In genomic region chr15:80693682-80694623, GRCh38 we compare ENCODE assay signal across 8 cellular contexts. TPM values are rescaled to one million over a fixed set of nuclear protein-coding genes. Genes with fewer than 3 reads are reported as not detected.
DNase-seq lines count a peak whose midpoint lies in the region; ATAC-seq and TF ChIP-seq lines count a peak whose summit lies in the region.

No MANE protein-coding gene starts in this region.

- H3K27ac Mint-ChIP-seq in effector memory CD8-positive, alpha-beta T cell, result peak overlapping the region; percentile 87 to 89
- H3K27ac Mint-ChIP-seq in natural killer cell treated with Interleukin-12 subunit alpha and Interleukin-12 subunit beta and Interleukin-15 and Interleukin-18, amount 100 ng/mL, for 72 hours, result peak overlapping the region in 1 of 2 donors; percentile 37

- peaks cover 29% of the 10 kb centered on the region for H3K79me2 ChIP-seq in ACC112 (ENCODE audit: control insufficient read depth, insufficient read depth, low read length, unreplicated experiment)

- H3K4me3 ChIP-seq in ACC112 (ENCODE audit: low read depth, low read length), result peak overlapping the region; percentile 88
- H3K4me3 ChIP-seq in Panc1 (ENCODE audit: low read depth in 2 of 2, low read length in 2 of 2), result peak overlapping the region; percentile 69 to 84

- TF ChIP-seq CTCF in Panc1 (IDR thresholded peaks at IDR 0.05), result no peak

- peak overlapping the region; percentile 80 to 89 for H3K4me3 Mint-ChIP-seq in effector memory CD8-positive, alpha-beta T cell
- peak overlapping the region; percentile 78 for H3K4me3 Mint-ChIP-seq in natural killer cell treated with Interleukin-12 subunit alpha and Interleukin-12 subunit beta and Interleukin-15 and Interleukin-18, amount 100 ng/mL, for 72 hours

- POLR2A ChIA-PET in Panc1 (lab: Charles Lee), result interaction anchor here (0.6 kb wide), 1 partner anchor 551 kb away, joined by 3 read pairs; no protein-coding TSS in a partner anchor

- intact Hi-C loops in Panc1 (cut with micrococcal nuclease; ENCODE audit: unreplicated experiment), result no loop called here

- no peaks in the 10 kb centered on the region for H3K9me3 Mint-ChIP-seq in effector memory CD8-positive, alpha-beta T cell
- no peaks in the 10 kb centered on the region for H3K9me3 Mint-ChIP-seq in natural killer cell treated with Interleukin-12 subunit alpha and Interleukin-12 subunit beta and Interleukin-15 and Interleukin-18, amount 100 ng/mL, for 72 hours

- no peaks in the 10 kb centered on the region for H3K36me3 Mint-ChIP-seq in effector memory CD8-positive, alpha-beta T cell (ENCODE audit: insufficient read depth)
- no peaks in the 10 kb centered on the region for H3K36me3 Mint-ChIP-seq in natural killer cell treated with Interleukin-12 subunit alpha and Interleukin-12 subunit beta and Interleukin-15 and Interleukin-18, amount 100 ng/mL, for 72 hours

- peak overlapping the region; percentile 19; the same call in 1 of the 2 replicates for H3K27ac ChIP-seq in ACC112 (ENCODE audit: low read depth, low read length)
- H3K27ac ChIP-seq in Panc1 (ENCODE audit: low read length), result peak overlapping the region; percentile 88

- CTCF ChIA-PET in Panc1 (lab: Charles Lee), result interaction anchor here (1.1 to 2.7 kb wide), 3 partner anchors 34 to 127 kb away, joined by 3 to 13 read pairs (median 8); no protein-coding TSS in a partner anchor

- BruUV-seq in Panc1 (replicated peaks; lab: Mats Ljungman, UMichigan), result TSS peak; percentile 92

- in situ Hi-C loops in Panc1 (cut with HindIII; ENCODE audit: low pct_unique_long_range_greater_than_20kb, low sequenced_read_pairs), result no loop called here

- H3K4me1 Mint-ChIP-seq in effector memory CD8-positive, alpha-beta T cell (ENCODE audit: low read depth in 2 of 2), result peaks cover 13 to 20% of the 10 kb centered on the region in 2 donors
- H3K4me1 Mint-ChIP-seq in natural killer cell treated with Interleukin-12 subunit alpha and Interleukin-12 subunit beta and Interleukin-15 and Interleukin-18, amount 100 ng/mL, for 72 hours (ENCODE audit: low read depth in 2 of 2), result peaks cover 15 to 24% of the 10 kb centered on the region in 2 donors

- H3K4me1 ChIP-seq in ACC112 (ENCODE audit: control insufficient read depth, insufficient read depth, low read length, unreplicated experiment), result peaks cover 9% of the 10 kb centered on the region
- peaks cover 16% of the 10 kb centered on the region for H3K4me1 ChIP-seq in Panc1 (ENCODE audit: control insufficient read depth, insufficient read depth, low read length)

- DNase-seq in Panc1 (ENCODE audit: low read depth, low spot score) (no peak), NCI-H2196 (lab: John Stamatoyannopoulos, UW; ENCODE audit: unreplicated experiment) (no peak)
- peak in 1 of 3 experiments; percentile 5 for DNase-seq in effector memory CD8-positive, alpha-beta T cell
- DNase-seq in natural killer cell treated with Interleukin-12 subunit alpha and Interleukin-12 subunit beta and Interleukin-15 and Interleukin-18, amount 100 ng/mL, for 72 hours (ENCODE audit: low spot score), result no peak

- ATAC-seq in GM19438 (IDR thresholded peaks at IDR 0.05; ENCODE audit: low read depth, unreplicated experiment) (peak; percentile 11), Panc1 (peak; percentile 4), GM18870 (IDR thresholded peaks at IDR 0.05; ENCODE audit: unreplicated experiment) (no peak), HG03442 (IDR thresholded peaks at IDR 0.05; ENCODE audit: unreplicated experiment) (no peak)
- ATAC-seq in effector memory CD8-positive, alpha-beta T cell (replicated peaks), result peak; percentile 20
- ATAC-seq in natural killer cell treated with Interleukin-12 subunit alpha and Interleukin-12 subunit beta and Interleukin-15 and Interleukin-18, amount 100 ng/mL, for 72 hours, result no peak

- no peaks in the 10 kb centered on the region for H3K9me3 ChIP-seq in Panc1 (ENCODE audit: control insufficient read depth, insufficient read depth, low read depth, low read length)

- no peaks in the 10 kb centered on the region for H3K36me3 ChIP-seq in ACC112 (ENCODE audit: insufficient read depth, low read length)
- no peaks in the 10 kb centered on the region; the same call in 1 of the 2 replicates for H3K36me3 ChIP-seq in Panc1 (ENCODE audit: control insufficient read depth, insufficient read depth, low read length)

- no peaks in the 10 kb centered on the region for H3K27me3 Mint-ChIP-seq in effector memory CD8-positive, alpha-beta T cell
- peaks cover 0 to 10% of the 10 kb centered on the region in 2 donors for H3K27me3 Mint-ChIP-seq in natural killer cell treated with Interleukin-12 subunit alpha and Interleukin-12 subunit beta and Interleukin-15 and Interleukin-18, amount 100 ng/mL, for 72 hours

- H3K27me3 ChIP-seq in ACC112 (ENCODE audit: insufficient read depth, low read length) (no peaks in the 10 kb centered on the region), Panc1 (ENCODE audit: control insufficient read depth, insufficient read depth, low read length) (no peaks in the 10 kb centered on the region)

- peak overlapping the region; percentile 98 for H2AFZ ChIP-seq in ACC112 (ENCODE audit: low read length, unreplicated experiment)

RNA-seq across cellular contexts. Expression of gene ABHD17C, which starts 1.2 kb away (rescaled TPM):
- total RNA-seq in Panc1 (2021; ENCODE audit: unreplicated experiment), result 16.3 TPM
- polyA plus RNA-seq in Panc1 (2012; ENCODE audit: insufficient read length), result 10.3 TPM
- total RNA-seq in natural killer cell treated with Interleukin-12 subunit alpha and Interleukin-12 subunit beta and Interleukin-15 and Interleukin-18, amount 100 ng/mL, for 72 hours, result 1 to 10 TPM; 4.5 to 10.0 TPM

Comparison
In these comparisons a context has a peak if more than half of its experiments do, and no peak if none do; other contexts are left out.
1. ATAC-seq: peak in GM19438 (single experiment), Panc1 (single experiment) and effector memory CD8-positive, alpha-beta T cell (single experiment); none in natural killer cell treated with Interleukin-12 subunit alpha and Interleukin-12 subunit beta and Interleukin-15 and Interleukin-18, amount 100 ng/mL, for 72 hours (0 of 2), GM18870 (single experiment) and HG03442 (single experiment).